17 cellular contexts compared by ENCODE assay signal in the genomic region with DNA sequence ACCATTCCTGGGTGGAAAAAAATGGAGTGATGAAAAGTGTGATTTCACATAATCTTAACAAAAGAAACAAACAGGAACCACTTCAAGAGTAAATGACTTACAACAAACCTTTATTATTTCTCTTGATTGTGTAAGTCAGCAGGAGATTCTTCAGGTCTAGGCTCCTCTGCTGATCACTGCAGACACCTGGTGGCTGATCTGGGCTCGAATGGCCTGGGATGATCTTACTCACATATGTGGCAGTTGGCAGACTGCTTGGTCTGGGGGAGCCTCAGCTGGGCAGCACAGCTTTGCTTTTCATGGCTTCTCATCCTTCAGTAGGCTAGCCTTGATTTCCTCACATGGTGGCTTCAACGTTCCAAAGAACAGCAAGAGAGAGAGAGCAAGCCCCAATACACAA.
"Had no signal": no experiment of that assay in that cellular context is flagged by ENCODE, and none has a peak within 500 bp of the region (broad histone marks: within the 10 kb centered on the region; RNA-seq: fewer than 3 reads in every experiment).

No MANE protein-coding gene starts in this region.

- H3K27me3 Mint-ChIP-seq: activated naive CD4-positive, alpha-beta T cell treated with anti-CD3 and anti-CD28 coated beads, Interleukin-2, amount 10 ng/mL, durations not matched to agents 7 days and 5 days; naive B cell had no signal

- H3K4me3 Mint-ChIP-seq: activated naive CD4-positive, alpha-beta T cell treated with anti-CD3 and anti-CD28 coated beads, Interleukin-2, amount 10 ng/mL, durations not matched to agents 7 days and 5 days; naive B cell had no signal

- H3K4me1 Mint-ChIP-seq: activated naive CD4-positive, alpha-beta T cell treated with anti-CD3 and anti-CD28 coated beads, Interleukin-2, amount 10 ng/mL, durations not matched to agents 7 days and 5 days; naive B cell had no signal

- DNase-seq: activated CD4-positive, alpha-beta T cell treated with anti-CD3 and anti-CD28 coated beads, Interleukin-2, amount 50 U/mL, for 1 hour; activated CD4-positive, CD25-positive, alpha-beta regulatory T cell; activated naive CD4-positive, alpha-beta T cell treated with anti-CD3 and anti-CD28 coated beads, Interleukin-2, amount 10 ng/mL, durations not matched to agents 7 days and 5 days; activated T-cell treated with anti-CD3 and anti-CD28 coated beads for 4 hours; caudate nucleus; effector CD4-positive, alpha-beta T cell; erythroblast; kidney glomerular epithelial cell; midbrain; naive B cell; posterior cingulate gyrus; small intestine; thyroid gland had no signal

- H3K27ac Mint-ChIP-seq: activated naive CD4-positive, alpha-beta T cell treated with anti-CD3 and anti-CD28 coated beads, Interleukin-2, amount 10 ng/mL, durations not matched to agents 7 days and 5 days; activated T-helper 2 cell treated with anti-CD3 and anti-CD28 coated beads, Interferon-gamma antibody, Interleukin-2, Interleukin-4, amounts not matched to agents 10 μg/mL and 5 μg/mL and 100 μg/mL, durations not matched to agents 14 hours and 24 hours and 36 hours; naive B cell had no signal

- H3K4me1 ChIP-seq: right atrium auricular region, thyroid gland, vagina had no signal

- H3K27ac ChIP-seq: coronary artery, right atrium auricular region, thyroid gland, vagina had no signal

- H3K36me3 Mint-ChIP-seq: activated naive CD4-positive, alpha-beta T cell treated with anti-CD3 and anti-CD28 coated beads, Interleukin-2, amount 10 ng/mL, durations not matched to agents 7 days and 5 days; naive B cell had no signal

- H3K36me3 ChIP-seq: right atrium auricular region, thyroid gland, vagina had no signal

- H3K9me3 ChIP-seq: right atrium auricular region, thyroid gland, vagina had no signal

- H3K4me3 ChIP-seq: coronary artery, right atrium auricular region, thyroid gland, vagina had no signal

- H3K9me3 Mint-ChIP-seq: activated naive CD4-positive, alpha-beta T cell treated with anti-CD3 and anti-CD28 coated beads, Interleukin-2, amount 10 ng/mL, durations not matched to agents 7 days and 5 days; activated T-helper 2 cell treated with anti-CD3 and anti-CD28 coated beads, Interferon-gamma antibody, Interleukin-2, Interleukin-4, amounts not matched to agents 10 μg/mL and 5 μg/mL and 100 μg/mL, durations not matched to agents 14 hours and 24 hours and 36 hours; naive B cell had no signal

- H3K27me3 ChIP-seq: right atrium auricular region, thyroid gland, vagina had no signal
